In genomic region chr3:160399347-160400047, GRCh38 we compare ENCODE assay signal across 8 cellular contexts. TPM values are rescaled to one million over a fixed set of nuclear protein-coding genes. Genes with fewer than 3 reads are reported as not detected.
A peak's percentile ranks its signal among the peaks of the same experiment; 100 is the strongest.
DNase-seq lines count a peak whose midpoint lies in the region; ATAC-seq, FAIRE-seq and TF ChIP-seq lines count a peak whose summit lies in the region.

Gene SMC4 (plus strand): TSS chr3:160399650. CDS start chr3:160400827, 1,177 bp downstream.

- H3K9me3 Mint-ChIP-seq in WTC11, result no peaks in the 10 kb centered on the region
- H3K9me3 Mint-ChIP-seq in immature natural killer cell, result no peaks in the 10 kb centered on the region

- H3K36me3 Mint-ChIP-seq in WTC11 (peaks cover 13% of the 10 kb centered on the region), immature natural killer cell (peaks cover 0 to 4% (median 0%) of the 10 kb centered on the region in 3 donors)

- POLR2A ChIA-PET in WTC11 (lab: Charles Lee), result interaction anchor here (1.0 to 2.3 kb wide), 2 partner anchors 50 to 659 kb away, joined by 3 to 25 read pairs; partner anchors contain the start of gene TRIM59

- no peak for FAIRE-seq in bronchial epithelial cell (lab: Jason Lieb, UNC)

- H3K27ac Mint-ChIP-seq in WTC11 (peak within 1 kb of the TSS; percentile 99), immature natural killer cell (peak within 1 kb of the TSS; percentile 95 to 100 (median 99))

- peak within 1 kb of the TSS; percentile 99 for H3K4me3 Mint-ChIP-seq in WTC11
- H3K4me3 Mint-ChIP-seq in immature natural killer cell, result peak within 1 kb of the TSS; percentile 91 to 100 (median 95)

- DNase-seq in AG08396 (ENCODE audit: low spot score), result peak; percentile 93
- DNase-seq in NCI-H345 (lab: John Stamatoyannopoulos, UW), result peak; percentile 91
- peak; percentile 74 for DNase-seq in WTC11 (ENCODE audit: low spot score)
- peak; percentile 86 for DNase-seq in bronchial epithelial cell (ENCODE audit: low read depth)
- peak; percentile 91 to 93 (median 93) for DNase-seq in immature natural killer cell
- peak; percentile 83 for DNase-seq in smooth muscle cell of the brain vasculature (ENCODE audit: low read depth, low spot score)

- peak within 1 kb of the TSS; percentile 56 for H3K4me3 ChIP-seq in bronchial epithelial cell (ENCODE audit: low read depth, low read length)

- H3K4me1 Mint-ChIP-seq in WTC11 (peaks cover 36% of the 10 kb centered on the region), immature natural killer cell (peaks cover 51 to 57% of the 10 kb centered on the region in 2 donors)

- TF ChIP-seq CTCF in WTC11 (IDR thresholded peaks at IDR 0.05) (no peak), bronchial epithelial cell (IDR thresholded peaks at IDR 0.05; ENCODE audit: insufficient read depth, low read length, severe bottlenecking) (no peak)

- ATAC-seq in GM19023 (IDR thresholded peaks at IDR 0.05; ENCODE audit: unreplicated experiment), result peak; percentile 41
- ATAC-seq in HG03280 (IDR thresholded peaks at IDR 0.05; ENCODE audit: unreplicated experiment), result peak; percentile 44
- peak; percentile 40 for ATAC-seq in WTC11

- H3K27me3 Mint-ChIP-seq in WTC11 (ENCODE audit: low read depth) (peaks cover 8% of the 10 kb centered on the region; the same call in 1 of the 2 replicates), immature natural killer cell (ENCODE audit: low read depth in 3 of 3) (peaks cover 19 to 24% (median 24%) of the 10 kb centered on the region in 3 donors)

- H3K27me3 ChIP-seq in bronchial epithelial cell (ENCODE audit: control insufficient read depth, insufficient read depth, low read length), result no peaks in the 10 kb centered on the region

- CTCF ChIA-PET in WTC11 (lab: Charles Lee), result interaction anchor here (1.1 kb wide), 1 partner anchor 367 kb away, joined by 3 read pairs; no protein-coding TSS in a partner anchor

- no peaks in the 10 kb centered on the region for H3K36me3 ChIP-seq in bronchial epithelial cell (ENCODE audit: control insufficient read depth, insufficient read depth, low read length)

TF ChIP-seq in WTC11, 78 proteins besides CTCF, POLR2A, EP300 and RAD21 (continues in another document):
- 0 out of 2 replicates have a peak, but pooled peaks have one; percentile 12 for TF ChIP-seq USF1 (CRISPR knock-in tag; IDR thresholded peaks at IDR 0.05)
- no peak for TF ChIP-seq MLX (CRISPR knock-in tag; IDR thresholded peaks at IDR 0.05)
- peak; percentile 50; the same call in 1 of the 2 replicates for TF ChIP-seq GABPB1 (CRISPR knock-in tag; IDR thresholded peaks at IDR 0.05)
- TF ChIP-seq USF2 (CRISPR knock-in tag; IDR thresholded peaks at IDR 0.05), result no peak
- no peak for TF ChIP-seq GTF2I (CRISPR knock-in tag; conservative IDR thresholded peaks at IDR 0.05)
- peak; percentile 98 for TF ChIP-seq MYBL2 (CRISPR knock-in tag; IDR thresholded peaks at IDR 0.05)
- no peak for TF ChIP-seq ETV6 (CRISPR knock-in tag; IDR thresholded peaks at IDR 0.05)
- TF ChIP-seq MAX (CRISPR knock-in tag; IDR thresholded peaks at IDR 0.05), result no peak
- no peak for TF ChIP-seq ZNF671 (CRISPR knock-in tag; IDR thresholded peaks at IDR 0.05)
- no peak for TF ChIP-seq NFATC4 (CRISPR knock-in tag; IDR thresholded peaks at IDR 0.05)
- TF ChIP-seq STAT6 (CRISPR knock-in tag; conservative IDR thresholded peaks at IDR 0.05; ENCODE audit: low read depth), result no peak
- 0 out of 2 replicates have a peak, but pooled peaks have one; percentile 24 for TF ChIP-seq FOXP4 (CRISPR knock-in tag; IDR thresholded peaks at IDR 0.05)
- no peak for TF ChIP-seq ZNF121 (CRISPR knock-in tag; IDR thresholded peaks at IDR 0.05)
- no peak for TF ChIP-seq TCF7 (CRISPR knock-in tag; IDR thresholded peaks at IDR 0.05; ENCODE audit: low read depth)
- TF ChIP-seq HMGA2 (CRISPR knock-in tag; IDR thresholded peaks at IDR 0.05), result no peak
- no peak for TF ChIP-seq CBFB (CRISPR knock-in tag; IDR thresholded peaks at IDR 0.05; ENCODE audit: low read depth)
- TF ChIP-seq PREB (CRISPR knock-in tag; IDR thresholded peaks at IDR 0.05; ENCODE audit: borderline replicate concordance), result no peak
- no peak for TF ChIP-seq E2F1 (CRISPR knock-in tag; IDR thresholded peaks at IDR 0.05)

RNA-seq across cellular contexts. Expression of gene SMC4, which starts in this region (rescaled TPM):
- total RNA-seq in WTC11 (2021), result 115 to 144 TPM (median 125 TPM) in 3 replicates
- 12.1 and 12.8 TPM in 2 replicates for total RNA-seq in bronchial epithelial cell
- 10 to 100 TPM; 11.3 to 77.2 (median 31.6) TPM for polyA plus RNA-seq in immature natural killer cell

Comparison
In these comparisons a context has a peak if more than half of its experiments do, and no peak if none do; other contexts are left out.
1. Peak in every context shown above with its lines: DNase-seq, ATAC-seq and H3K4me3 ChIP-seq.